ENCODE assay signal across 11 cellular contexts in the genomic region with DNA sequence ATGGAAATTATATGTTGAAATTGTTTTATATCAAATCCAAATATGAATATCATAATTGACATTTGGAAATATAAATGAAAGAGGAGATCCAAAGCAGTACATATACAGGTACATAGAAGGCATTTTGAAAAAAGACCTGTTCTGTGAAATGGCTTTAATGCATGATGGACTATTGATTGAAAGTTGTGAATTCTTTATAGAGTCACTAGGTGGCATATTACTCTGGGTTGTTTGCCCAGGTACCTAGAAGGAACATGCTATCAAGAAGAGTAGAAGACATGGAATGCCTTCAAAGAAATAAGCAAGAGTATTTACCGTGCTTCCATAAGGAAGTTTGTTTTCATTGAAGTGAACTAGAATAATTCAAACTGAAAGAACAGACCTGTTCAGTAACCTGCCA.
DNase-seq lines count a peak whose midpoint lies in the region; FAIRE-seq and TF ChIP-seq lines count a peak whose summit lies in the region.
"Had no signal": no experiment of that assay in that cellular context is flagged by ENCODE, and none has a peak within 500 bp of the region (broad histone marks: within the 10 kb centered on the region; RNA-seq: fewer than 3 reads in every experiment).

No MANE protein-coding gene starts in this region.

- DNase-seq in NCI-H1417 (lab: John Stamatoyannopoulos, UW) = peak in 2 of 3 experiments; percentile 1 to 50
- no peak for DNase-seq in NCI-H1417 treated with DMSO at 0.1 percent for 48 hours (lab: John Stamatoyannopoulos, UW)
- peak; percentile 50 for DNase-seq in LoVo (ENCODE audit: low spot score)
- DNase-seq in bronchial epithelial cell (ENCODE audit: low read depth) = peak; percentile 68
- DNase-seq in progenitor cell of endocrine pancreas (ENCODE audit: low spot score, unreplicated experiment) = no peak
- no peak for DNase-seq in suprapubic skin (ENCODE audit: low spot score in 2 of 2)
- no peak for DNase-seq in activated CD4-positive, alpha-beta T cell treated with anti-CD3 and anti-CD28 coated beads for 4 hours
- DNase-seq in activated CD4-positive, alpha-beta memory T cell treated with anti-CD3 and anti-CD28 coated beads, Interleukin-2, amount 10 ng/mL, durations not matched to agents 7 days and 5 days = no peak
- DNase-seq: adrenal gland, MV-4-11 had no signal

- no peak overlapping the region for H3K27ac ChIP-seq in suprapubic skin
- H3K27ac ChIP-seq: adrenal gland; BLaER1 treated with 17β-estradiol and CSF1 and Interleukin-3, amounts not matched to agents 10 nM and 100 nM had no signal

- H3K27me3 ChIP-seq in bronchial epithelial cell (ENCODE audit: control insufficient read depth, insufficient read depth, low read length) = no peaks in the 10 kb centered on the region
- no peaks in the 10 kb centered on the region for H3K27me3 ChIP-seq in suprapubic skin
- H3K27me3 ChIP-seq: adrenal gland; BLaER1 treated with 17β-estradiol and CSF1 and Interleukin-3, amounts not matched to agents 10 nM and 100 nM had no signal

- no peak for TF ChIP-seq POLR2A in suprapubic skin (IDR thresholded peaks at IDR 0.05)

- H3K9me3 ChIP-seq in suprapubic skin = no peaks in the 10 kb centered on the region
- H3K9me3 ChIP-seq: adrenal gland had no signal

- TF ChIP-seq CTCF in bronchial epithelial cell (IDR thresholded peaks at IDR 0.05; ENCODE audit: insufficient read depth, low read length, severe bottlenecking) (peak; percentile 43), progenitor cell of endocrine pancreas (IDR thresholded peaks at IDR 0.05; ENCODE audit: unreplicated experiment) (peak; percentile 46), suprapubic skin (IDR thresholded peaks at IDR 0.05) (no peak)

- POLR2A ChIA-PET in activated CD4-positive, alpha-beta memory T cell treated with anti-CD3 and anti-CD28 coated beads, Interleukin-2, amount 10 ng/mL, durations not matched to agents 7 days and 5 days (lab: Charles Lee) = no interaction called here

- FAIRE-seq in bronchial epithelial cell (lab: Jason Lieb, UNC) = no peak

- H3K4me3 Mint-ChIP-seq in progenitor cell of endocrine pancreas (ENCODE audit: low read depth) = no peak overlapping the region
- H3K4me3 Mint-ChIP-seq in activated CD4-positive, alpha-beta memory T cell treated with anti-CD3 and anti-CD28 coated beads, Interleukin-2, amount 10 ng/mL, durations not matched to agents 7 days and 5 days = no peak overlapping the region

- peaks cover 4% of the 10 kb centered on the region for H3K9me3 Mint-ChIP-seq in progenitor cell of endocrine pancreas (ENCODE audit: low read depth)
- no peaks in the 10 kb centered on the region for H3K9me3 Mint-ChIP-seq in activated CD4-positive, alpha-beta memory T cell treated with anti-CD3 and anti-CD28 coated beads, Interleukin-2, amount 10 ng/mL, durations not matched to agents 7 days and 5 days

- no peaks in the 10 kb centered on the region for H3K4me1 ChIP-seq in suprapubic skin
- H3K4me1 ChIP-seq: adrenal gland; BLaER1 treated with 17β-estradiol and CSF1 and Interleukin-3, amounts not matched to agents 10 nM and 100 nM had no signal

- 38% methylated on average over 1 of the region's 1 CpG for WGBS in suprapubic skin

- H3K4me1 Mint-ChIP-seq in progenitor cell of endocrine pancreas (ENCODE audit: low read depth) = no peaks in the 10 kb centered on the region
- no peaks in the 10 kb centered on the region for H3K4me1 Mint-ChIP-seq in activated CD4-positive, alpha-beta memory T cell treated with anti-CD3 and anti-CD28 coated beads, Interleukin-2, amount 10 ng/mL, durations not matched to agents 7 days and 5 days

- no peaks in the 10 kb centered on the region for H3K36me3 ChIP-seq in bronchial epithelial cell (ENCODE audit: control insufficient read depth, insufficient read depth, low read length)
- no peaks in the 10 kb centered on the region for H3K36me3 ChIP-seq in suprapubic skin
- H3K36me3 ChIP-seq: adrenal gland; BLaER1 treated with 17β-estradiol and CSF1 and Interleukin-3, amounts not matched to agents 10 nM and 100 nM had no signal

- H3K27me3 Mint-ChIP-seq in progenitor cell of endocrine pancreas = no peaks in the 10 kb centered on the region
- no peaks in the 10 kb centered on the region for H3K27me3 Mint-ChIP-seq in activated CD4-positive, alpha-beta memory T cell treated with anti-CD3 and anti-CD28 coated beads, Interleukin-2, amount 10 ng/mL, durations not matched to agents 7 days and 5 days

- TF ChIP-seq EP300 in suprapubic skin (IDR thresholded peaks at IDR 0.05) = no peak

- H3K27ac Mint-ChIP-seq in progenitor cell of endocrine pancreas = no peak overlapping the region
- no peak overlapping the region for H3K27ac Mint-ChIP-seq in activated CD4-positive, alpha-beta memory T cell treated with anti-CD3 and anti-CD28 coated beads, Interleukin-2, amount 10 ng/mL, durations not matched to agents 7 days and 5 days

- peaks cover 4% of the 10 kb centered on the region for H3K36me3 Mint-ChIP-seq in progenitor cell of endocrine pancreas (ENCODE audit: insufficient read depth)
- peaks cover 4% of the 10 kb centered on the region for H3K36me3 Mint-ChIP-seq in activated CD4-positive, alpha-beta memory T cell treated with anti-CD3 and anti-CD28 coated beads, Interleukin-2, amount 10 ng/mL, durations not matched to agents 7 days and 5 days (ENCODE audit: low read depth)

- H3K4me3 ChIP-seq in bronchial epithelial cell (ENCODE audit: low read depth, low read length) (no peak overlapping the region), suprapubic skin (no peak overlapping the region)
- H3K4me3 ChIP-seq: adrenal gland; BLaER1 treated with 17β-estradiol and CSF1 and Interleukin-3, amounts not matched to agents 10 nM and 100 nM had no signal

- CTCF ChIA-PET in activated CD4-positive, alpha-beta memory T cell treated with anti-CD3 and anti-CD28 coated beads, Interleukin-2, amount 10 ng/mL, durations not matched to agents 7 days and 5 days (lab: Charles Lee) = interaction anchor here (1.0 to 1.9 kb wide), 2 partner anchors 97 to 218 kb away, joined by 3 to 5 read pairs; no protein-coding TSS in a partner anchor

Comparison
In these comparisons a context has a peak if more than half of its experiments do, and no peak if none do; other contexts are left out.
1. DNase-seq: peak in NCI-H1417 (2 of 3), LoVo (single experiment) and bronchial epithelial cell (single experiment); none in NCI-H1417 treated with DMSO at 0.1 percent for 48 hours (single experiment), progenitor cell of endocrine pancreas (single experiment), suprapubic skin (0 of 2), activated CD4-positive, alpha-beta T cell treated with anti-CD3 and anti-CD28 coated beads for 4 hours (0 of 2) and activated CD4-positive, alpha-beta memory T cell treated with anti-CD3 and anti-CD28 coated beads, Interleukin-2, amount 10 ng/mL, durations not matched to agents 7 days and 5 days (single experiment).
2. CTCF ChIP-seq: peak in bronchial epithelial cell (single experiment) and progenitor cell of endocrine pancreas (single experiment); none in suprapubic skin (0 of 2).